ENCODE assay signal across 8 cellular contexts in genomic region chr2:45610281-45611019, GRCh38. TPM values are rescaled to one million over a fixed set of nuclear protein-coding genes. Genes with fewer than 3 reads are reported as not detected.
DNase-seq lines count a peak whose midpoint lies in the region; FAIRE-seq and TF ChIP-seq lines count a peak whose summit lies in the region.

No MANE protein-coding gene starts in this region.

- peak in 3 of 5 experiments; percentile 11 to 21 (median 15) for TF ChIP-seq CTCF in transverse colon (IDR thresholded peaks at IDR 0.05)

- TF ChIP-seq POLR2A in H54 (IDR thresholded peaks at IDR 0.05; ENCODE audit: low read depth, low read length) (no peak), transverse colon (IDR thresholded peaks at IDR 0.05) (no peak)

- peak; percentile 70 for DNase-seq in EL
- DNase-seq in H54 (ENCODE audit: insufficient read length, low spot score), result peak; percentile 34
- DNase-seq in Kasumi-1 (lab: John Stamatoyannopoulos, UW), result peak; percentile 81 to 85
- peak; percentile 54 for DNase-seq in SHP77 treated with DMSO at 0.1 percent for 48 hours (lab: John Stamatoyannopoulos, UW)
- DNase-seq in activated naive CD4-positive, alpha-beta T cell treated with Interleukin-2 at 50 U/mL for 16 hours, result peak; percentile 48
- DNase-seq in glomerular visceral epithelial cell (ENCODE audit: extremely low spot score), result peak; percentile 51
- peak; percentile 44 for DNase-seq in occipital lobe (lab: John Stamatoyannopoulos, UW)
- DNase-seq in transverse colon, result peak; percentile 53

- FAIRE-seq in H54 (lab: Jason Lieb, UNC), result peak; percentile 91

- 0 to 1% methylated on average over 14 to 23 of the region's 23 CpGs for WGBS in transverse colon (ENCODE audit: low coverage in 1 of 2), 2 donors

- H3K36me3 ChIP-seq in transverse colon, result no peaks in the 10 kb centered on the region

- TF ChIP-seq EP300 in transverse colon (IDR thresholded peaks at IDR 0.05; ENCODE audit: low read depth), result no peak

- peak overlapping the region; percentile 92 to 97 (median 93) for H3K27ac ChIP-seq in transverse colon

- H3K4me1 ChIP-seq in transverse colon, result peaks cover 0 to 20% (median 11%) of the 10 kb centered on the region in 4 donors

- in situ Hi-C loops in transverse colon (cut with MboI; ENCODE audit: low pct_ligation_motif_present in 1 of 4, low pct_unique_long_range_greater_than_20kb in 1 of 4, low sequenced_read_pairs in 3 of 4), result no loop called here

- intact Hi-C loops in transverse colon (cut with DNase I; ENCODE audit: low total_unique reads), result no loop called here

- H3K9me3 ChIP-seq in transverse colon, result no peaks in the 10 kb centered on the region

- H3K27me3 ChIP-seq in transverse colon, result no peaks in the 10 kb centered on the region

- peak overlapping the region; percentile 58 to 94 (median 76) for H3K4me3 ChIP-seq in transverse colon

RNA-seq across cellular contexts. Expression of gene SRBD1, which starts 0.6 kb away (rescaled TPM):
- total RNA-seq in occipital lobe (78.6 TPM), transverse colon (10 to 100 TPM; 13.5 to 36.2 (median 26.8) TPM)

RNA-seq across cellular contexts. Expression of gene PRKCE, which starts 41.0 kb away (rescaled TPM):
- total RNA-seq in occipital lobe, result 62.2 TPM
- total RNA-seq in transverse colon, result 10 to 100 TPM in 3 of 4 donors, 1 to 10 TPM in 1; 8.6 to 20.6 (median 11.3) TPM

Comparison
In these comparisons a context has a peak if more than half of its experiments do, and no peak if none do; other contexts are left out.
1. Peak in every context shown above with its lines: DNase-seq, H3K4me3 ChIP-seq and H3K27ac ChIP-seq.